ENCODE assay signal across 13 cellular contexts in genomic region chr15:67116742-67117141, GRCh38. TPM values are rescaled to one million over a fixed set of nuclear protein-coding genes. Genes with fewer than 3 reads are reported as not detected.
A peak's percentile ranks its signal among the peaks of the same experiment; 100 is the strongest.
DNase-seq lines count a peak whose midpoint lies in the region; ATAC-seq and TF ChIP-seq lines count a peak whose summit lies in the region.
"Had no signal": no experiment of that assay in that cellular context is flagged by ENCODE, and none has a peak within 500 bp of the region (broad histone marks: within the 10 kb centered on the region; RNA-seq: fewer than 3 reads in every experiment).

No MANE protein-coding gene starts in this region.

- H3K9me3 ChIP-seq in subcutaneous abdominal adipose tissue (ENCODE audit: control insufficient read depth in 5 of 5, low read length in 5 of 5) = no peaks in the 10 kb centered on the region
- H3K9me3 ChIP-seq: tibial artery had no signal

- H3K27ac ChIP-seq in subcutaneous abdominal adipose tissue (ENCODE audit: low read depth, low read length) = peak overlapping the region; percentile 99
- H3K27ac ChIP-seq: tibial artery had no signal

- H3K4me1 ChIP-seq in subcutaneous abdominal adipose tissue (ENCODE audit: control insufficient read depth in 5 of 5, insufficient read depth in 5 of 5, low read length in 5 of 5) = peaks cover 21 to 83% (median 69%) of the 10 kb centered on the region in 5 donors

- peaks cover 0 to 3% (median 0%) of the 10 kb centered on the region in 5 donors for H3K36me3 ChIP-seq in subcutaneous abdominal adipose tissue (ENCODE audit: control insufficient read depth in 5 of 5, insufficient read depth in 5 of 5, low read length in 5 of 5)
- H3K36me3 ChIP-seq: tibial artery had no signal

- H3K27ac Mint-ChIP-seq in activated naive CD4-positive, alpha-beta T cell treated with anti-CD3 and anti-CD28 coated beads, Interleukin-2, amount 10 ng/mL, durations not matched to agents 7 days and 5 days = peak overlapping the region; percentile 75
- peak overlapping the region; percentile 94 for H3K27ac Mint-ChIP-seq in activated B cell treated with CpG ODN at 0.5 μM for 24 hours

- CTCF ChIA-PET in activated naive CD4-positive, alpha-beta T cell treated with anti-CD3 and anti-CD28 coated beads, Interleukin-2, amount 10 ng/mL, durations not matched to agents 7 days and 5 days (lab: Charles Lee) = interaction anchor here (1.0 to 1.6 kb wide), 6 partner anchors 10 to 42 kb away, joined by 3 to 13 read pairs (median 4); no protein-coding TSS in a partner anchor
- CTCF ChIA-PET in activated B cell treated with CpG ODN at 0.5 μM for 24 hours (lab: Charles Lee) = interaction anchor here (0.8 to 1.9 kb wide), 3 partner anchors 16 to 170 kb away, joined by 3 to 6 read pairs (median 4); no protein-coding TSS in a partner anchor

- peaks cover 2% of the 10 kb centered on the region for H3K9me3 Mint-ChIP-seq in activated naive CD4-positive, alpha-beta T cell treated with anti-CD3 and anti-CD28 coated beads, Interleukin-2, amount 10 ng/mL, durations not matched to agents 7 days and 5 days
- no peaks in the 10 kb centered on the region for H3K9me3 Mint-ChIP-seq in activated B cell treated with CpG ODN at 0.5 μM for 24 hours

- POLR2A ChIA-PET in activated B cell treated with CpG ODN at 0.5 μM for 24 hours (lab: Charles Lee) = interaction anchor here (0.8 to 28.6 kb wide), 7 partner anchors 10 to 138 kb away, joined by 3 to 1703 read pairs (median 6); partner anchors contain the start of genes AAGAB, IQCH and SMAD3

- H3K9ac ChIP-seq in subcutaneous abdominal adipose tissue (ENCODE audit: low read length in 5 of 5) = peak overlapping the region in 1 of 5 donors; percentile 27

- no peak for TF ChIP-seq CTCF in activated B cell treated with CpG ODN at 0.5 μM for 24 hours (IDR thresholded peaks at IDR 0.05)

- DNase-seq in activated naive CD4-positive, alpha-beta T cell treated with anti-CD3 and anti-CD28 coated beads, Interleukin-2, amount 10 ng/mL, durations not matched to agents 7 days and 5 days = no peak
- DNase-seq in activated naive CD4-positive, alpha-beta T cell (lab: John Stamatoyannopoulos, UW) = no peak
- no peak for DNase-seq in activated B cell treated with CpG ODN at 0.5 μM for 24 hours
- peak; percentile 88 for DNase-seq in kidney tubule cell (ENCODE audit: low spot score)
- DNase-seq: activated CD4-positive, CD25-positive, alpha-beta regulatory T cell treated with anti-CD3 and anti-CD28 coated beads, Interleukin-2, amount 50 U/mL, for 72 hours; dorsolateral prefrontal cortex; Karpas-422; NK-92 treated with Interleukin-12 subunit alpha and Interleukin-12 subunit beta, amount 100 ng/mL, for 24 hours had no signal

- intact Hi-C loops in activated B cell treated with CpG ODN at 0.5 μM for 24 hours (cut with micrococcal nuclease) = loop anchor here (10.0 kb wide), 1 partner anchor 1698 kb away; no protein-coding TSS in a partner anchor

- H3K27me3 ChIP-seq in subcutaneous abdominal adipose tissue (ENCODE audit: control insufficient read depth in 5 of 5, insufficient read depth in 4 of 5, low read length in 5 of 5) = no peaks in the 10 kb centered on the region
- H3K27me3 ChIP-seq: dorsolateral prefrontal cortex, tibial artery had no signal

- H3K27me3 Mint-ChIP-seq in activated naive CD4-positive, alpha-beta T cell treated with anti-CD3 and anti-CD28 coated beads, Interleukin-2, amount 10 ng/mL, durations not matched to agents 7 days and 5 days = no peaks in the 10 kb centered on the region
- H3K27me3 Mint-ChIP-seq in activated B cell treated with CpG ODN at 0.5 μM for 24 hours = no peaks in the 10 kb centered on the region

- H3K4me3 ChIP-seq in subcutaneous abdominal adipose tissue (ENCODE audit: low read depth in 1 of 5, low read length in 5 of 5) = no peak overlapping the region
- H3K4me3 ChIP-seq: dorsolateral prefrontal cortex, tibial artery had no signal

- peaks cover 54% of the 10 kb centered on the region for H3K36me3 Mint-ChIP-seq in activated naive CD4-positive, alpha-beta T cell treated with anti-CD3 and anti-CD28 coated beads, Interleukin-2, amount 10 ng/mL, durations not matched to agents 7 days and 5 days
- H3K36me3 Mint-ChIP-seq in activated B cell treated with CpG ODN at 0.5 μM for 24 hours (ENCODE audit: low read depth) = peaks cover 7% of the 10 kb centered on the region

- no peak overlapping the region for H3K4me3 Mint-ChIP-seq in activated naive CD4-positive, alpha-beta T cell treated with anti-CD3 and anti-CD28 coated beads, Interleukin-2, amount 10 ng/mL, durations not matched to agents 7 days and 5 days
- peak overlapping the region; percentile 55 for H3K4me3 Mint-ChIP-seq in activated B cell treated with CpG ODN at 0.5 μM for 24 hours

- ATAC-seq in activated B cell treated with CpG ODN at 0.5 μM for 24 hours (ENCODE audit: low read depth) (no peak), GM21360 (IDR thresholded peaks at IDR 0.05; ENCODE audit: unreplicated experiment) (no peak), GM21526 (IDR thresholded peaks at IDR 0.05; ENCODE audit: low FRiP score, unreplicated experiment) (no peak), HG02623 (IDR thresholded peaks at IDR 0.05; ENCODE audit: unreplicated experiment) (no peak)

- H3K4me1 Mint-ChIP-seq in activated naive CD4-positive, alpha-beta T cell treated with anti-CD3 and anti-CD28 coated beads, Interleukin-2, amount 10 ng/mL, durations not matched to agents 7 days and 5 days = peaks cover 92% of the 10 kb centered on the region
- peaks cover 88% of the 10 kb centered on the region for H3K4me1 Mint-ChIP-seq in activated B cell treated with CpG ODN at 0.5 μM for 24 hours

RNA-seq across cellular contexts. Expression of gene SMAD3, which starts 51.3 kb away (rescaled TPM):
- 85.9 and 118 TPM in 2 replicates for total RNA-seq in activated B cell treated with CpG ODN at 0.5 μM for 24 hours
